32 cellular contexts compared by ENCODE assay signal in the genomic region with DNA sequence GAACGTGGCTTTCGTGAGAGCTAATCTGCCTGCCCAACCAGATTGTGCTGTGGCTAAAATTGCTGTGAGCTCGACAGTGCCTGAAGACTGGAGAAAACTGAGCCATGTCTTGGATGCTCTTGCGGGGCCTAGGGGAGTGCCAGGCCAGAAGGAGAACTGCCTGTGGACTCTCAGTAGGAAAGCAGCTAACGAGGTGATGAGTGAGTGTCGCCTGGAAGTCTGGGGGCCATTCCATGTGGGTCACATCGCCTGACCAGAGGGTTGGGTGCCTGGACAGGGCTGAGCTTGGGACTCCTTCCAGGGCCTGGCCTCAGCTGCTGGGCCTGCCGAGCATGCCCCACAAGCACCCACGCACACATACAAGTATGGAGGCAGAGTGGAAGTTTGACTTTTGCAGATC.
A peak's percentile ranks its signal among the peaks of the same experiment; 100 is the strongest.
DNase-seq lines count a peak whose midpoint lies in the region; ATAC-seq, FAIRE-seq and TF ChIP-seq lines count a peak whose summit lies in the region.
"Had no signal": no experiment of that assay in that cellular context is flagged by ENCODE, and none has a peak within 500 bp of the region (broad histone marks: within the 10 kb centered on the region; RNA-seq: fewer than 3 reads in every experiment).

No MANE protein-coding gene starts in this region.

- TF ChIP-seq RAD21 in IMR-90 (IDR thresholded peaks at IDR 0.05; ENCODE audit: low read length): no peak
- no peak for TF ChIP-seq RAD21 in HepG2 (CRISPR knock-in tag; IDR thresholded peaks at IDR 0.05)

- H3K27ac Mint-ChIP-seq in activated T-cell treated with anti-CD3 and anti-CD28 coated beads, Interleukin-2, amount 50 U/mL, for 24 hours: no peak overlapping the region
- no peak overlapping the region for H3K27ac Mint-ChIP-seq in activated T-helper 17 cell treated with anti-CD3 and anti-CD28 coated beads, Interleukin-2, amount 50 U/mL, for 72 hours
- H3K27ac Mint-ChIP-seq: effector memory CD8-positive, alpha-beta T cell; stimulated activated memory B cell treated with anti-CD40 and anti-IgM and Interleukin-4, amounts not matched to agents 10 μg/mL and 1 μg/mL and 100 μg/mL, for 72 hours had no signal

- intact Hi-C loops in IMR-90 (cut with micrococcal nuclease): no loop called here
- intact Hi-C loops in HepG2 (cut with micrococcal nuclease; ENCODE audit: unreplicated experiment): no loop called here
- intact Hi-C loops in stomach (cut with DNase I; ENCODE audit: low total_unique reads): no loop called here

- no peak overlapping the region for H3K56ac ChIP-seq in IMR-90 (ENCODE audit: extremely low read depth, insufficient read depth, low read length)

- H3K79me2 ChIP-seq in HepG2 (ENCODE audit: insufficient read depth, low read length): no peaks in the 10 kb centered on the region
- H3K79me2 ChIP-seq: hepatocyte had no signal

- H4K8ac ChIP-seq in IMR-90 (ENCODE audit: low read depth in 2 of 2, low read length in 2 of 2): no peak overlapping the region

- no peak overlapping the region for H2AFZ ChIP-seq in IMR-90 (replicated peaks; ENCODE audit: low read length, poor library complexity)
- no peak overlapping the region for H2AFZ ChIP-seq in HepG2 (ENCODE audit: low read length)
- H2AFZ ChIP-seq: hepatocyte had no signal

- H3K36me3 ChIP-seq in IMR-90 (ENCODE audit: control insufficient read depth, insufficient read depth, low read length) (no peaks in the 10 kb centered on the region), HepG2 (replicated peaks in 1 of 2; ENCODE audit: control insufficient read depth in 1 of 2, insufficient read depth in 2 of 2, low read length in 2 of 2) (no peaks in the 10 kb centered on the region), skeletal muscle tissue (ENCODE audit: control insufficient read depth in 3 of 3, insufficient read depth in 3 of 3, low read length in 3 of 3) (no peaks in the 10 kb centered on the region), stomach (no peaks in the 10 kb centered on the region)
- H3K36me3 ChIP-seq: BE2C, breast epithelium, colonic mucosa, left lung had no signal

- dilution Hi-C loops in IMR-90 (cut with HindIII; ENCODE audit: low sequenced_read_pairs, unreplicated experiment): no loop called here

- no peak for TF ChIP-seq EP300 in HepG2 (IDR thresholded peaks at IDR 0.05; ENCODE audit: low read depth in 2 of 2, low read length in 2 of 2)
- no peak for TF ChIP-seq EP300 in HepG2 (CRISPR knock-in tag; IDR thresholded peaks at IDR 0.05; ENCODE audit: borderline replicate concordance)
- TF ChIP-seq EP300 in stomach (IDR thresholded peaks at IDR 0.05): no peak

- BruUV-seq in IMR-90 (replicated peaks; lab: Mats Ljungman, UMichigan) (no TSS peak), HepG2 (replicated peaks; lab: Mats Ljungman, UMichigan) (no TSS peak)

- no peak overlapping the region for H3K4me2 ChIP-seq in IMR-90 (ENCODE audit: low read depth, low read length)
- no peak overlapping the region for H3K4me2 ChIP-seq in HepG2 (ENCODE audit: low read depth, low read length)
- H3K4me2 ChIP-seq: hepatocyte had no signal

- H3K9me1 ChIP-seq in IMR-90 (ENCODE audit: insufficient read depth, low read length): peaks cover 17% of the 10 kb centered on the region

- no peaks in the 10 kb centered on the region for H3K79me1 ChIP-seq in IMR-90 (ENCODE audit: low read depth in 1 of 2, low read length in 2 of 2)

- 0 out of 2 replicates have a peak overlapping the region, but pooled peaks have one; percentile 5 for H2BK20ac ChIP-seq in IMR-90 (ENCODE audit: low read depth, low read length)

- no peak overlapping the region for H4K5ac ChIP-seq in IMR-90 (ENCODE audit: low read depth, low read length)

- H3K9ac ChIP-seq in IMR-90 (ENCODE audit: low read depth, low read length) (no peak overlapping the region), HepG2 (ENCODE audit: insufficient read depth, low read depth, low read length) (no peak overlapping the region), skeletal muscle tissue (ENCODE audit: low read depth in 1 of 3, low read length in 3 of 3) (peak overlapping the region; percentile 25 to 76 (median 69))

- no peak overlapping the region for H2AK9ac ChIP-seq in IMR-90 (replicated peaks; ENCODE audit: low read depth, low read length, poor library complexity)

- WGBS in IMR-90 (ENCODE audit: extremely low coverage in 2 of 2, insufficient read length in 1 of 2), 2 experiments: 83% methylated on average over 7 of the region's 9 CpGs; no CpG with 5 or more reads in 1 of the 2 experiments
- 38% methylated on average over 8 of the region's 9 CpGs for WGBS in HepG2 (ENCODE audit: low lambda C conversion rate)
- 76 to 89% (median 83%) methylated on average over 9 of the region's 9 CpGs for WGBS in stomach, 5 donors

- peak; percentile 15 for DNase-seq in activated T-cell treated with anti-CD3 and anti-CD28 coated beads, Interleukin-2, amount 50 U/mL, for 24 hours
- no peak for DNase-seq in activated T-cell treated with anti-CD3 and anti-CD28 coated beads, Interleukin-2, amount 50 U/mL, for 4 hours
- DNase-seq in IMR-90 (no peak), HepG2 (ENCODE audit: low spot score) (no peak), stomach (no peak), SW480 (ENCODE audit: low spot score) (no peak)
- DNase-seq: activated CD4-positive, alpha-beta T cell treated with anti-CD3 and anti-CD28 coated beads, Interleukin-2, amount 50 U/mL, for 1 hour; amygdala; BE2C; colonic mucosa; DMS79; effector memory CD8-positive, alpha-beta T cell; foreskin melanocyte; GF-D8; NCI-H1092 treated with DMSO at 0.1 percent for 48 hours; NCI-H2029; NCI-H2227 treated with DMSO at 0.1 percent for 48 hours; stimulated activated CD4-positive, alpha-beta T cell treated with anti-CD3 and anti-CD28 coated beads, Interleukin-2, amount 100 ng/mL, for 48 hours had no signal

- H3K4me3 Mint-ChIP-seq in activated T-cell treated with anti-CD3 and anti-CD28 coated beads, Interleukin-2, amount 50 U/mL, for 24 hours: no peak overlapping the region
- no peak overlapping the region for H3K4me3 Mint-ChIP-seq in activated T-cell treated with anti-CD3 and anti-CD28 coated beads, Interleukin-2, amount 50 U/mL, for 4 hours
- H3K4me3 Mint-ChIP-seq in activated T-helper 17 cell treated with anti-CD3 and anti-CD28 coated beads, Interleukin-2, amount 50 U/mL, for 72 hours: no peak overlapping the region
- H3K4me3 Mint-ChIP-seq: effector memory CD8-positive, alpha-beta T cell; stimulated activated memory B cell treated with anti-CD40 and anti-IgM and Interleukin-4, amounts not matched to agents 10 μg/mL and 1 μg/mL and 100 μg/mL, for 72 hours had no signal

- H3K23ac ChIP-seq in IMR-90 (ENCODE audit: low read depth, low read length): no peak overlapping the region

- POLR2A ChIA-PET in IMR-90 (lab: Charles Lee; ENCODE audit: unreplicated experiment) (no interaction called here), HepG2 (lab: Yijun Ruan, JAX) (interaction anchor here (0.9 to 2.0 kb wide), 2 partner anchors 10 to 36 kb away, joined by 3 to 5 read pairs; no protein-coding TSS in a partner anchor)

- H4K91ac ChIP-seq in IMR-90 (ENCODE audit: insufficient read depth, low read depth, low read length): no peak overlapping the region

- no peak overlapping the region for H3K14ac ChIP-seq in IMR-90 (replicated peaks; ENCODE audit: low read depth, low read length)

- H3K27ac ChIP-seq in IMR-90 (ENCODE audit: insufficient read depth, low read length): no peak overlapping the region
- H3K27ac ChIP-seq in HepG2 (ENCODE audit: extremely low read length, insufficient read depth, low read length): no peak overlapping the region
- H3K27ac ChIP-seq in skeletal muscle tissue (ENCODE audit: low read depth, low read length): peak overlapping the region; percentile 70
- no peak overlapping the region for H3K27ac ChIP-seq in stomach
- H3K27ac ChIP-seq: breast epithelium, colonic mucosa, left lung, RWPE1, SK-N-MC, skin epidermis had no signal

- H3K36me3 Mint-ChIP-seq in activated T-cell treated with anti-CD3 and anti-CD28 coated beads, Interleukin-2, amount 50 U/mL, for 24 hours (ENCODE audit: low read depth): no peaks in the 10 kb centered on the region
- H3K36me3 Mint-ChIP-seq in activated T-cell treated with anti-CD3 and anti-CD28 coated beads, Interleukin-2, amount 50 U/mL, for 4 hours (ENCODE audit: insufficient read depth): no peaks in the 10 kb centered on the region
- H3K36me3 Mint-ChIP-seq in activated T-helper 17 cell treated with anti-CD3 and anti-CD28 coated beads, Interleukin-2, amount 50 U/mL, for 72 hours (ENCODE audit: low read depth): no peaks in the 10 kb centered on the region
- H3K36me3 Mint-ChIP-seq: stimulated activated memory B cell treated with anti-CD40 and anti-IgM and Interleukin-4, amounts not matched to agents 10 μg/mL and 1 μg/mL and 100 μg/mL, for 72 hours had no signal

- TF ChIP-seq CTCF in IMR-90 (conservative IDR thresholded peaks at IDR 0.05; ENCODE audit: low read depth, low read length): no peak
- TF ChIP-seq CTCF in HepG2 (CRISPR knock-in tag; IDR thresholded peaks at IDR 0.05): no peak
- no peak for TF ChIP-seq CTCF in stomach (IDR thresholded peaks at IDR 0.05)

- no peak overlapping the region for H2BK15ac ChIP-seq in IMR-90 (ENCODE audit: low read depth, low read length)

- H2BK120ac ChIP-seq in IMR-90 (ENCODE audit: low read depth, low read length): no peak overlapping the region

- H3K4ac ChIP-seq in IMR-90 (ENCODE audit: low read depth, low read length): peak overlapping the region; percentile 64; the same call in 1 of the 2 replicates

- H3K27me3 Mint-ChIP-seq in activated T-cell treated with anti-CD3 and anti-CD28 coated beads, Interleukin-2, amount 50 U/mL, for 24 hours: no peaks in the 10 kb centered on the region
- no peaks in the 10 kb centered on the region for H3K27me3 Mint-ChIP-seq in activated T-cell treated with anti-CD3 and anti-CD28 coated beads, Interleukin-2, amount 50 U/mL, for 4 hours (ENCODE audit: low read depth)
- H3K27me3 Mint-ChIP-seq in activated T-helper 17 cell treated with anti-CD3 and anti-CD28 coated beads, Interleukin-2, amount 50 U/mL, for 72 hours: peaks cover 3% of the 10 kb centered on the region
- H3K27me3 Mint-ChIP-seq: effector memory CD8-positive, alpha-beta T cell; progenitor cell of endocrine pancreas; stimulated activated memory B cell treated with anti-CD40 and anti-IgM and Interleukin-4, amounts not matched to agents 10 μg/mL and 1 μg/mL and 100 μg/mL, for 72 hours had no signal

- H3K4me3 ChIP-seq in IMR-90 (ENCODE audit: insufficient read depth, low read depth, low read length) (no peak overlapping the region), HepG2 (replicated peaks in 1 of 3; ENCODE audit: insufficient read depth in 1 of 3, low read depth in 2 of 3, low read length in 3 of 3) (no peak overlapping the region), skeletal muscle tissue (ENCODE audit: low read length in 3 of 3) (no peak overlapping the region), stomach (no peak overlapping the region)
- H3K4me3 ChIP-seq: breast epithelium, colonic mucosa, hepatocyte, left lung, SK-N-MC, skin epidermis had no signal

- ATAC-seq in activated T-cell treated with anti-CD3 and anti-CD28 coated beads, Interleukin-2, amount 50 U/mL, for 4 hours: no peak
- ATAC-seq in IMR-90 (ENCODE audit: low read depth): no peak
- no peak for ATAC-seq in HepG2
- no peak for ATAC-seq in activated T-helper 17 cell treated with anti-CD3 and anti-CD28 coated beads, Interleukin-2, amount 50 U/mL, for 72 hours (replicated peaks)
- ATAC-seq: effector memory CD8-positive, alpha-beta T cell; esophagus mucosa; stimulated activated memory B cell treated with anti-CD40 and anti-IgM and Interleukin-4, amounts not matched to agents 10 μg/mL and 1 μg/mL and 100 μg/mL, for 72 hours had no signal

- CTCF ChIA-PET in IMR-90 (lab: Yijun Ruan, JAX): no interaction called here
- CTCF ChIA-PET in HepG2 (lab: Yijun Ruan, JAX; ENCODE audit: low intra/inter-chr PET ratio, low total read pairs): no interaction called here

- H3K9me3 Mint-ChIP-seq in activated T-cell treated with anti-CD3 and anti-CD28 coated beads, Interleukin-2, amount 50 U/mL, for 24 hours: no peaks in the 10 kb centered on the region
- H3K9me3 Mint-ChIP-seq in activated T-cell treated with anti-CD3 and anti-CD28 coated beads, Interleukin-2, amount 50 U/mL, for 4 hours: no peaks in the 10 kb centered on the region
- H3K9me3 Mint-ChIP-seq in activated T-helper 17 cell treated with anti-CD3 and anti-CD28 coated beads, Interleukin-2, amount 50 U/mL, for 72 hours: no peaks in the 10 kb centered on the region
- H3K9me3 Mint-ChIP-seq: effector memory CD8-positive, alpha-beta T cell; stimulated activated memory B cell treated with anti-CD40 and anti-IgM and Interleukin-4, amounts not matched to agents 10 μg/mL and 1 μg/mL and 100 μg/mL, for 72 hours had no signal

- H3K27me3 ChIP-seq in IMR-90 (ENCODE audit: control insufficient read depth, insufficient read depth, low read length): peaks cover 21% of the 10 kb centered on the region
- peaks cover 23 to 59% of the 10 kb centered on the region in 2 experiments for H3K27me3 ChIP-seq in HepG2 (ENCODE audit: control insufficient read depth in 1 of 2, insufficient read depth in 2 of 2, low read length in 2 of 2)
- H3K27me3 ChIP-seq in skeletal muscle tissue (ENCODE audit: control insufficient read depth in 3 of 3, insufficient read depth in 3 of 3, low read length in 3 of 3): no peaks in the 10 kb centered on the region
- H3K27me3 ChIP-seq in stomach: no peaks in the 10 kb centered on the region
- H3K27me3 ChIP-seq: BE2C, breast epithelium, colonic mucosa, hepatocyte, left lung had no signal

- H3K4me1 Mint-ChIP-seq in activated T-cell treated with anti-CD3 and anti-CD28 coated beads, Interleukin-2, amount 50 U/mL, for 24 hours (ENCODE audit: low read depth): no peaks in the 10 kb centered on the region
- no peaks in the 10 kb centered on the region for H3K4me1 Mint-ChIP-seq in activated T-cell treated with anti-CD3 and anti-CD28 coated beads, Interleukin-2, amount 50 U/mL, for 4 hours (ENCODE audit: low read depth)
- H3K4me1 Mint-ChIP-seq in activated T-helper 17 cell treated with anti-CD3 and anti-CD28 coated beads, Interleukin-2, amount 50 U/mL, for 72 hours: no peaks in the 10 kb centered on the region

- in situ Hi-C loops in IMR-90 (cut with MboI; ENCODE audit: low sequenced_read_pairs): no loop called here
- in situ Hi-C loops in HepG2 (cut with HindIII; ENCODE audit: extremely low pct_ligation_motif_present, low pct_unique_long_range_greater_than_20kb): no loop called here

- no peak overlapping the region for H2AK5ac ChIP-seq in IMR-90 (ENCODE audit: low read depth, low read length)

- no peaks in the 10 kb centered on the region for H4K20me1 ChIP-seq in IMR-90 (ENCODE audit: insufficient read depth, low read length)
- H4K20me1 ChIP-seq in HepG2 (ENCODE audit: insufficient read depth, low read length): no peaks in the 10 kb centered on the region

- H3K4me1 ChIP-seq in IMR-90 (ENCODE audit: control insufficient read depth, insufficient read depth, low read length) (peaks cover 23% of the 10 kb centered on the region), HepG2 (ENCODE audit: insufficient read depth, low read length) (peaks cover 62% of the 10 kb centered on the region), skeletal muscle tissue (ENCODE audit: control insufficient read depth in 3 of 3, insufficient read depth in 3 of 3, low read length in 3 of 3) (peaks cover 21 to 39% (median 37%) of the 10 kb centered on the region in 3 donors), stomach (peaks cover 0 to 16% (median 6%) of the 10 kb centered on the region in 4 donors)
- H3K4me1 ChIP-seq: breast epithelium, colonic mucosa, left lung had no signal

- TF ChIP-seq POLR2A in IMR-90 (IDR thresholded peaks at IDR 0.05; ENCODE audit: low read depth, low read length) (no peak), HepG2 (IDR thresholded peaks at IDR 0.05; ENCODE audit: insufficient read depth in 1 of 2, low read depth in 2 of 2, low read length in 2 of 2) (no peak), stomach (IDR thresholded peaks at IDR 0.05) (no peak)

- H3K9me3 ChIP-seq in IMR-90 (ENCODE audit: control insufficient read depth, insufficient read depth, low read length): no peaks in the 10 kb centered on the region
- no peaks in the 10 kb centered on the region for H3K9me3 ChIP-seq in HepG2 (ENCODE audit: low read length)
- no peaks in the 10 kb centered on the region for H3K9me3 ChIP-seq in skeletal muscle tissue (ENCODE audit: control insufficient read depth in 3 of 3, low read length in 3 of 3)
- no peaks in the 10 kb centered on the region for H3K9me3 ChIP-seq in stomach
- H3K9me3 ChIP-seq: BE2C, breast epithelium, colonic mucosa, left lung had no signal

- no peak overlapping the region for H3K18ac ChIP-seq in IMR-90 (ENCODE audit: low read depth, low read length)

- FAIRE-seq in HepG2 (lab: Jason Lieb, UNC): no peak
- FAIRE-seq: GM18507, H54, urothelium cell line had no signal

- no peak overlapping the region for H2BK5ac ChIP-seq in IMR-90 (ENCODE audit: low read depth, low read length, poor library complexity, severe bottlenecking)

Comparison
In these comparisons a context has a peak if more than half of its experiments do, and no peak if none do; other contexts are left out.
1. H3K9ac ChIP-seq: peak in skeletal muscle tissue (3 of 3); none in IMR-90 (single experiment) and HepG2 (single experiment).